ENCODE assay signal across 8 cellular contexts in the genomic region with DNA sequence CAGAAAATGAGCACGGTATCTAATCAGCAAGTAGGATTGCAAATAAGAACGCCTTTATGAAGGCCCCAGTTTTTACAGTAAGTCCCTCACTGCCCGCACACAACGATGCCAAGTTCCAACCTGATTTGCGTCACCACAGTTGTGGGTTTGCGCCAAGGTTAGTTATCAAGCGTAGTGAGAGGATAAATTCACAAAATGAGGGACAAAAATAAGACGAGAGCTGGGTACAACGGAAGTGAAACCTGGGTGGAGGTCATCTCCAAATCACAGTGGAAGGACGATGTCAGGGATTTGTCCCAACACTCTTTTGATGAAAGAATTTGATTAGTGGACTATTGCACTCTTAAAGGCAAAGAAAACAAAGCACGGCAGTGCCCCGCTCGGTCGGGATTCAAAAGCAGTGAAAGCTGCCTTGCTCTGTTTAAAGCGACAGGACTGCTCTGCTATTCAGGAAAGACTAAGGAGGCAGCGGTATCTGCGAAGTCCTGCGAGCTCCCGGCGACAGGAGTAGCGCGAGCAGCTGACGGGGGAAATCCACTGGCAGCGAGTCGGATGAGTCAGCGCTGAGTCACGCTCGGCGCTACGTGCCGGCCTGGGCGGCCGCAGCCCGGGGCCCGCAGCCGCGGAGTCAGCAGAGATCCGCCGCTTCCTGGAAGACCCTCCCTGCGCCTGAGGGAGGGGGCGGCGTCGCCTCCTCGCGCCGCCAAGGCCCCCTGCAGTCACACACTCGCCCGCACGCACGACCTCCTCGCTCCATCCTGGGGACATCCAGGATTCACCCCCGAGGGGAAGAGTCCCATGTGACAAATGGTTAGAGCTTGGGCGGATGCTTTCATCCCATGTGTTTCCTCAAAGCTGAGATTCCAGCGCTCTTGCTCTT.
DNase-seq lines count a peak whose midpoint lies in the region; ATAC-seq and TF ChIP-seq lines count a peak whose summit lies in the region.

No MANE protein-coding gene starts in this region.

- no peaks in the 10 kb centered on the region; the same call in 1 of the 2 replicates for H3K36me3 ChIP-seq in OCI-LY1 (ENCODE audit: insufficient read depth, low read length)
- H3K36me3 ChIP-seq in mucosa of rectum (ENCODE audit: control insufficient read depth in 2 of 2, insufficient read depth in 2 of 2, low read length in 2 of 2), result no peaks in the 10 kb centered on the region

- DNase-seq in Caki2 (ENCODE audit: low read depth), result peak; percentile 98
- DNase-seq in HT1080 (ENCODE audit: low read depth), result peak; percentile 97
- peak; percentile 88 for DNase-seq in activated T-cell treated with anti-CD3 and anti-CD28 coated beads, Interleukin-2, amount 50 U/mL, for 1 hour
- DNase-seq in erythroblast (lab: John Stamatoyannopoulos, UW), result peak; percentile 84 to 93
- peak; percentile 74 to 84 for DNase-seq in stimulated activated CD8-positive, alpha-beta memory T cell treated with anti-CD3 and anti-CD28 coated beads, Interleukin-4, amount 100 ng/mL, for 4 hours (ENCODE audit: low read depth in 2 of 2, low spot score in 1 of 2)

- no peak for TF ChIP-seq CTCF in OCI-LY1 (IDR thresholded peaks at IDR 0.05; ENCODE audit: low read length)

- in situ Hi-C loops in Caki2 (cut with HindIII; ENCODE audit: low pct_unique_long_range_greater_than_20kb, low sequenced_read_pairs), result no loop called here

- H3K27me3 ChIP-seq in OCI-LY1 (ENCODE audit: insufficient read depth, low read length), result no peaks in the 10 kb centered on the region
- H3K27me3 ChIP-seq in mucosa of rectum (ENCODE audit: control insufficient read depth in 2 of 2, insufficient read depth in 2 of 2, low read length in 2 of 2), result no peaks in the 10 kb centered on the region

- no peaks in the 10 kb centered on the region for H3F3A ChIP-seq in OCI-LY1 (ENCODE audit: insufficient read depth, low read length)

- H4K20me1 ChIP-seq in OCI-LY1 (ENCODE audit: insufficient read depth, low read length), result no peaks in the 10 kb centered on the region

- peak overlapping the region; percentile 71 for H3K4me2 ChIP-seq in OCI-LY1 (ENCODE audit: low read length)

- H3K4me3 ChIP-seq in OCI-LY1 (ENCODE audit: low read depth, low read length, poor library complexity, severe bottlenecking) (peak overlapping the region; percentile 60), mucosa of rectum (ENCODE audit: low read length in 2 of 2) (peak overlapping the region; percentile 82 to 92)

- peak; percentile 94 for ATAC-seq in GM21367 (IDR thresholded peaks at IDR 0.05; ENCODE audit: unreplicated experiment)

- H2AFZ ChIP-seq in OCI-LY1 (ENCODE audit: low read length), result peak overlapping the region; percentile 8; the same call in 1 of the 2 replicates

- H3K27ac ChIP-seq in OCI-LY1 (ENCODE audit: low read depth, low read length, poor library complexity, severe bottlenecking) (no peak overlapping the region), mucosa of rectum (ENCODE audit: low read depth in 2 of 2, low read length in 2 of 2) (peak overlapping the region; percentile 78 to 94)

- no peaks in the 10 kb centered on the region for H3K9me2 ChIP-seq in OCI-LY1 (ENCODE audit: low read depth, low read length)

- H3K79me2 ChIP-seq in OCI-LY1 (ENCODE audit: insufficient read depth, low read length), result no peaks in the 10 kb centered on the region

- TF ChIP-seq POLR2A in erythroblast (IDR thresholded peaks at IDR 0.05; ENCODE audit: low read length), result peak; percentile 43

- peak overlapping the region; percentile 21; the same call in 1 of the 2 replicates for H3K9ac ChIP-seq in OCI-LY1 (ENCODE audit: low read length)
- peak overlapping the region; percentile 52 to 72 for H3K9ac ChIP-seq in mucosa of rectum (ENCODE audit: low read depth in 1 of 2, low read length in 2 of 2)

- H3K9me3 ChIP-seq in OCI-LY1 (ENCODE audit: low read length) (0 out of 2 replicates have a peak, but pooled peaks cover 2% of the 10 kb centered on the region), mucosa of rectum (ENCODE audit: control insufficient read depth in 2 of 2, low read length in 2 of 2) (no peaks in the 10 kb centered on the region)

- H3K4me1 ChIP-seq in OCI-LY1 (ENCODE audit: insufficient read depth, low read length, severe bottlenecking) (peaks cover 20% of the 10 kb centered on the region), mucosa of rectum (ENCODE audit: control insufficient read depth in 2 of 2, insufficient read depth in 2 of 2, low read length in 2 of 2) (peaks cover 6 to 7% of the 10 kb centered on the region in 2 donors)
